In genomic region chr5:146475190-146475801, GRCh38 we compare ENCODE assay signal across 17 cellular contexts. TPM values are rescaled to one million over a fixed set of nuclear protein-coding genes. Genes with fewer than 3 reads are reported as not detected.
DNase-seq lines count a peak whose midpoint lies in the region; ATAC-seq, FAIRE-seq and TF ChIP-seq lines count a peak whose summit lies in the region.
"Had no signal": no experiment of that assay in that cellular context is flagged by ENCODE, and none has a peak within 500 bp of the region (broad histone marks: within the 10 kb centered on the region; RNA-seq: fewer than 3 reads in every experiment).

No MANE protein-coding gene starts in this region.

- H2BK12ac ChIP-seq in H9 (ENCODE audit: insufficient read length, low read depth, low read length) = no peak overlapping the region

- peak; percentile 29; the same call in 1 of the 2 replicates for TF ChIP-seq CTCF in BJ (IDR thresholded peaks at IDR 0.05; ENCODE audit: insufficient read depth, low read depth, low read length)
- peak; percentile 47; the same call in 2 of the 3 replicates for TF ChIP-seq CTCF in H9 (conservative IDR thresholded peaks at IDR 0.05)
- peak; percentile 51 for TF ChIP-seq CTCF in SK-N-SH (IDR thresholded peaks at IDR 0.05)
- TF ChIP-seq CTCF in keratinocyte (optimal IDR thresholded peaks at IDR 0.05 in 1 of 3, IDR thresholded peaks at IDR 0.05 in 1 of 3, conservative IDR thresholded peaks at IDR 0.05 in 1 of 3; ENCODE audit: extremely low read depth in 1 of 3, insufficient read depth in 2 of 3, low read length in 3 of 3) = peak in 2 of 3 experiments; percentile 24 to 40
- no peak for TF ChIP-seq CTCF in body of pancreas (IDR thresholded peaks at IDR 0.05)

- no peak overlapping the region for H2BK20ac ChIP-seq in H9 (ENCODE audit: low read depth, low read length, poor library complexity, severe bottlenecking)

- H4K8ac ChIP-seq in H9 (replicated peaks; ENCODE audit: insufficient read length, low read depth, low read length) = no peak overlapping the region

- no peaks in the 10 kb centered on the region for H3K79me1 ChIP-seq in H9 (ENCODE audit: insufficient read depth, low read depth, low read length, poor library complexity, severe bottlenecking)

- no peaks in the 10 kb centered on the region for H3K9me3 Mint-ChIP-seq in H9
- H3K9me3 Mint-ChIP-seq in natural killer cell treated with Interleukin-12 subunit alpha and Interleukin-12 subunit beta and Interleukin-15 and Interleukin-18, amount 100 ng/mL, for 72 hours = no peaks in the 10 kb centered on the region
- H3K9me3 Mint-ChIP-seq: effector memory CD8-positive, alpha-beta T cell had no signal

- TF ChIP-seq EP300 in SK-N-SH (IDR thresholded peaks at IDR 0.05; ENCODE audit: borderline replicate concordance in 1 of 2, low read depth in 1 of 2, low read length in 1 of 2) = no peak

- H3K27me3 ChIP-seq in BJ (ENCODE audit: control insufficient read depth, insufficient read depth, low read length) = no peaks in the 10 kb centered on the region
- H3K27me3 ChIP-seq in H9 (ENCODE audit: insufficient read depth, low read length) = no peaks in the 10 kb centered on the region
- H3K27me3 ChIP-seq in SK-N-SH (ENCODE audit: insufficient read depth) = no peaks in the 10 kb centered on the region
- H3K27me3 ChIP-seq in keratinocyte (ENCODE audit: control insufficient read depth, extremely low read depth, insufficient read depth, low read length) = no peaks in the 10 kb centered on the region
- H3K27me3 ChIP-seq in body of pancreas = no peaks in the 10 kb centered on the region
- H3K27me3 ChIP-seq: hepatocyte had no signal

- H3K14ac ChIP-seq in H9 (ENCODE audit: insufficient read depth, low read length) = no peak overlapping the region

- H3K9me2 ChIP-seq in SK-N-SH = no peaks in the 10 kb centered on the region; the same call in 1 of the 2 replicates

- H3K9ac ChIP-seq in H9 (ENCODE audit: extremely low read depth, insufficient read length, low read length) = no peak overlapping the region
- H3K9ac ChIP-seq in SK-N-SH = no peak overlapping the region
- no peak overlapping the region for H3K9ac ChIP-seq in keratinocyte (ENCODE audit: control insufficient read depth, extremely low read depth, insufficient read depth, low read length)

- H3K4me3 ChIP-seq in BJ (ENCODE audit: low read depth, low read length) (no peak overlapping the region), SK-N-SH (ENCODE audit: low read depth in 2 of 2, low read length in 1 of 2) (no peak overlapping the region), keratinocyte (ENCODE audit: control insufficient read depth in 2 of 3, extremely low read depth in 1 of 3, insufficient read depth in 2 of 3, low read depth in 1 of 3, low read length in 3 of 3) (no peak overlapping the region), body of pancreas (no peak overlapping the region)
- H3K4me3 ChIP-seq: hepatocyte, lower lobe of right lung had no signal

- H3K27me3 Mint-ChIP-seq in H9 (ENCODE audit: low read depth) = no peaks in the 10 kb centered on the region
- no peaks in the 10 kb centered on the region for H3K27me3 Mint-ChIP-seq in natural killer cell treated with Interleukin-12 subunit alpha and Interleukin-12 subunit beta and Interleukin-15 and Interleukin-18, amount 100 ng/mL, for 72 hours
- H3K27me3 Mint-ChIP-seq: effector memory CD8-positive, alpha-beta T cell had no signal

- H3K9me3 ChIP-seq in H9 (ENCODE audit: control insufficient read depth, low read depth, low read length) = no peaks in the 10 kb centered on the region
- no peaks in the 10 kb centered on the region for H3K9me3 ChIP-seq in SK-N-SH
- H3K9me3 ChIP-seq in keratinocyte (ENCODE audit: control insufficient read depth, low read depth, low read length) = no peaks in the 10 kb centered on the region
- H3K9me3 ChIP-seq in body of pancreas = no peaks in the 10 kb centered on the region
- H3K9me3 ChIP-seq: lower lobe of right lung had no signal

- POLR2A ChIA-PET in BJ (lab: Charles Lee) = no interaction called here
- POLR2A ChIA-PET in SK-N-SH (lab: Yijun Ruan, JAX) = interaction anchor here (1.1 kb wide), 1 partner anchor 29 kb away, joined by 3 read pairs; the partner anchor contains the start of gene TCERG1

- no peak overlapping the region for H3K56ac ChIP-seq in H9 (ENCODE audit: insufficient read length, low read depth, low read length)

- no peaks in the 10 kb centered on the region for H3K4me1 Mint-ChIP-seq in H9
- H3K4me1 Mint-ChIP-seq in natural killer cell treated with Interleukin-12 subunit alpha and Interleukin-12 subunit beta and Interleukin-15 and Interleukin-18, amount 100 ng/mL, for 72 hours (ENCODE audit: low read depth in 2 of 2) = peaks cover 4% of the 10 kb centered on the region in 2 donors

- intact Hi-C loops in body of pancreas (cut with DNase I) = no loop called here

- no peak for TF ChIP-seq POLR2A in body of pancreas (IDR thresholded peaks at IDR 0.05)

- H3K4me2 ChIP-seq in H9 (ENCODE audit: insufficient read depth, insufficient read length, low read length) (no peak overlapping the region), SK-N-SH (no peak overlapping the region), keratinocyte (ENCODE audit: control insufficient read depth, extremely low read depth, insufficient read depth, low read depth, low read length) (no peak overlapping the region)
- H3K4me2 ChIP-seq: hepatocyte had no signal

- no peaks in the 10 kb centered on the region for H3K9me1 ChIP-seq in keratinocyte (ENCODE audit: control insufficient read depth, extremely low read depth, insufficient read depth, low read length)

- TF ChIP-seq RAD21 in SK-N-SH (IDR thresholded peaks at IDR 0.05; ENCODE audit: low read length) = no peak

- H4K5ac ChIP-seq in H9 (ENCODE audit: insufficient read length, low read depth, low read length) = no peak overlapping the region

- ATAC-seq in body of pancreas = no peak
- no peak for ATAC-seq in natural killer cell treated with Interleukin-12 subunit alpha and Interleukin-12 subunit beta and Interleukin-15 and Interleukin-18, amount 100 ng/mL, for 72 hours
- ATAC-seq: effector memory CD8-positive, alpha-beta T cell; lower lobe of right lung had no signal

- no peak overlapping the region for H2BK5ac ChIP-seq in H9 (ENCODE audit: insufficient read length, low read length)

- WGBS in H9 (ENCODE audit: extremely low coverage, insufficient read length, low lambda C conversion rate) = no CpG with 5 or more reads among the region's 4 CpGs
- 70% methylated on average over 4 of the region's 4 CpGs for WGBS in SK-N-SH (ENCODE audit: low lambda C conversion rate)
- 50 to 52% methylated on average over 4 of the region's 4 CpGs for WGBS in body of pancreas, 2 donors

- H3K27ac ChIP-seq in H9 (ENCODE audit: insufficient read length, low read depth, low read length) (no peak overlapping the region), SK-N-SH (ENCODE audit: low read depth in 2 of 2, low read length in 1 of 2) (peak overlapping the region in 1 of 2 experiments; percentile 28; a peak in 1 of 4 replicates), keratinocyte (ENCODE audit: control insufficient read depth, insufficient read depth, low read length) (no peak overlapping the region), body of pancreas (no peak overlapping the region)
- H3K27ac ChIP-seq: hepatocyte, lower lobe of right lung had no signal

- no peak overlapping the region for H2BK120ac ChIP-seq in H9 (ENCODE audit: low read depth, low read length, poor library complexity, severe bottlenecking)

- CTCF ChIA-PET in BJ (lab: Yijun Ruan, JAX) (interaction anchor here (1.6 kb wide), 1 partner anchor 12 kb away, joined by 6 read pairs; no protein-coding TSS in a partner anchor), SK-N-SH (lab: Yijun Ruan, JAX) (interaction anchor here (1.0 to 1.1 kb wide), 3 partner anchors 9 to 66 kb away, joined by 3 to 4 read pairs (median 3); no protein-coding TSS in a partner anchor)

- no peak overlapping the region for H3T11ph ChIP-seq in H9 (ENCODE audit: low read length)

- H4K20me1 ChIP-seq in H9 (ENCODE audit: control insufficient read depth, insufficient read depth, insufficient read length) = no peaks in the 10 kb centered on the region
- H4K20me1 ChIP-seq in SK-N-SH (ENCODE audit: insufficient read depth) = no peaks in the 10 kb centered on the region
- no peaks in the 10 kb centered on the region for H4K20me1 ChIP-seq in keratinocyte (ENCODE audit: control insufficient read depth, extremely low read depth, insufficient read depth, low read length)

- no peak overlapping the region for H3K23ac ChIP-seq in H9 (ENCODE audit: insufficient read length, low read depth, low read length)

- H3K36me3 ChIP-seq in BJ (ENCODE audit: control insufficient read depth, insufficient read depth, low read length) = peaks cover 11% of the 10 kb centered on the region
- peaks cover 75 to 92% of the 10 kb centered on the region in 2 experiments for H3K36me3 ChIP-seq in SK-N-SH (replicated peaks in 1 of 2; ENCODE audit: control insufficient read depth in 1 of 2, insufficient read depth in 2 of 2, low read length in 1 of 2)
- H3K36me3 ChIP-seq in keratinocyte (ENCODE audit: control insufficient read depth in 2 of 2, extremely low read depth in 1 of 2, insufficient read depth in 2 of 2, low read length in 2 of 2) = peaks cover 16 to 18% of the 10 kb centered on the region in 2 experiments
- peaks cover 14 to 34% of the 10 kb centered on the region in 2 donors for H3K36me3 ChIP-seq in body of pancreas (replicated peaks in 1 of 2; ENCODE audit: insufficient read depth in 1 of 2, low read depth in 2 of 2)

- H4K91ac ChIP-seq in H9 (ENCODE audit: insufficient read length, low read depth, low read length) = no peak overlapping the region

- no peaks in the 10 kb centered on the region for H3K23me2 ChIP-seq in H9 (ENCODE audit: insufficient read length, low read depth, low read length, poor library complexity, severe bottlenecking)

- no peak overlapping the region for H3K4me3 Mint-ChIP-seq in H9
- no peak overlapping the region for H3K4me3 Mint-ChIP-seq in natural killer cell treated with Interleukin-12 subunit alpha and Interleukin-12 subunit beta and Interleukin-15 and Interleukin-18, amount 100 ng/mL, for 72 hours
- H3K4me3 Mint-ChIP-seq: effector memory CD8-positive, alpha-beta T cell had no signal

- no peak overlapping the region for H3K27ac Mint-ChIP-seq in H9
- H3K27ac Mint-ChIP-seq in natural killer cell treated with Interleukin-12 subunit alpha and Interleukin-12 subunit beta and Interleukin-15 and Interleukin-18, amount 100 ng/mL, for 72 hours = no peak overlapping the region
- H3K27ac Mint-ChIP-seq: effector memory CD8-positive, alpha-beta T cell had no signal

- dilution Hi-C loops in keratinocyte (cut with MboI; ENCODE audit: extremely low pct_ligation_motif_present, low sequenced_read_pairs) = no loop called here

- H3K4ac ChIP-seq in H9 (ENCODE audit: low read depth, low read length) = no peak overlapping the region

- H2BK15ac ChIP-seq in H9 (ENCODE audit: low read depth, low read length) = no peak overlapping the region

- H2AK5ac ChIP-seq in H9 (ENCODE audit: insufficient read length, low read length) = no peak overlapping the region

- FAIRE-seq in keratinocyte (lab: Jason Lieb, UNC) = no peak
- FAIRE-seq: GM18507 had no signal

- H2AFZ ChIP-seq in H9 (ENCODE audit: low read length) (no peak overlapping the region), SK-N-SH (ENCODE audit: low read depth) (no peak overlapping the region), keratinocyte (ENCODE audit: control insufficient read depth, low read length) (no peak overlapping the region)
- H2AFZ ChIP-seq: hepatocyte had no signal

- H3K4me1 ChIP-seq in H9 (ENCODE audit: insufficient read depth, low read length) (no peaks in the 10 kb centered on the region), SK-N-SH (ENCODE audit: control insufficient read depth in 1 of 2, insufficient read depth in 2 of 2, low read depth in 1 of 2, low read length in 1 of 2) (no peaks in the 10 kb centered on the region; a peak in 1 of 4 replicates), keratinocyte (ENCODE audit: control insufficient read depth, extremely low read depth, insufficient read depth, low read length) (no peaks in the 10 kb centered on the region), body of pancreas (no peaks in the 10 kb centered on the region)
- H3K4me1 ChIP-seq: lower lobe of right lung had no signal

- no peak overlapping the region for H3K18ac ChIP-seq in H9 (ENCODE audit: insufficient read length, low read depth, low read length)

- peaks cover 29 to 71% (median 69%) of the 10 kb centered on the region in 3 experiments; a peak in 6 of 7 replicates for H3K36me3 Mint-ChIP-seq in H9 (ENCODE audit: insufficient read depth in 1 of 3, low read depth in 3 of 3)
- peaks cover 46% of the 10 kb centered on the region for H3K36me3 Mint-ChIP-seq in natural killer cell treated with Interleukin-12 subunit alpha and Interleukin-12 subunit beta and Interleukin-15 and Interleukin-18, amount 100 ng/mL, for 72 hours

- H3F3A ChIP-seq in SK-N-SH (replicated peaks; ENCODE audit: insufficient read depth) = peaks cover 10% of the 10 kb centered on the region

- H3K79me2 ChIP-seq in H9 (ENCODE audit: insufficient read depth, low read length) = no peaks in the 10 kb centered on the region
- peaks cover 34% of the 10 kb centered on the region for H3K79me2 ChIP-seq in SK-N-SH (ENCODE audit: insufficient read depth)
- peaks cover 7% of the 10 kb centered on the region for H3K79me2 ChIP-seq in keratinocyte (ENCODE audit: control insufficient read depth, insufficient read depth, low read length)

- DNase-seq in BJ (ENCODE audit: low read depth) = no peak
- no peak for DNase-seq in H9
- no peak for DNase-seq in SK-N-SH
- no peak for DNase-seq in keratinocyte (ENCODE audit: low read depth, low spot score)
- no peak for DNase-seq in germinal center (ENCODE audit: low spot score)
- no peak for DNase-seq in NCI-H774 (lab: John Stamatoyannopoulos, UW)
- DNase-seq in body of pancreas = no peak
- no peak for DNase-seq in natural killer cell treated with Interleukin-12 subunit alpha and Interleukin-12 subunit beta and Interleukin-15 and Interleukin-18, amount 100 ng/mL, for 72 hours (ENCODE audit: low spot score)
- DNase-seq: activated CD8-positive, alpha-beta memory T cell treated with anti-CD3 and anti-CD28 coated beads, Interleukin-2, amount 50 U/mL, for 4 hours; effector memory CD8-positive, alpha-beta T cell; lower lobe of right lung; NCI-H446; Right ventricle myocardium superior had no signal

RNA-seq across cellular contexts. Expression of gene TCERG1, which starts 28.2 kb away (rescaled TPM):
- polyA plus RNA-seq in BJ (2011; rRNA removed) (34.9 and 35.9 TPM in 2 replicates), SK-N-SH (2012; rRNA removed) (38.5 and 47.3 TPM in 2 replicates), keratinocyte (48.2 to 71.6 TPM (median 51.8 TPM) in 3 replicates)
- 48.3 and 73.4 TPM in 2 replicates for polyA minus RNA-seq in BJ (2011; rRNA and poly(A)+ RNA removed)
- total RNA-seq in H9 (2021) (112 and 115 TPM in 2 replicates), body of pancreas (100 to 1,000 TPM in 1 of 2 donors, 10 to 100 TPM in 1; 41.5 to 147 TPM)
- 21.6 and 26.7 TPM in 2 replicates for polyA plus RNA-seq in SK-N-SH (2012; cell fraction: cytosol; rRNA removed)
- 72.8 and 132 TPM in 2 replicates for polyA plus RNA-seq in SK-N-SH (2012; cell fraction: nucleus; rRNA removed)
- 218 TPM for polyA plus RNA-seq in keratinocyte (2011; ENCODE audit: low read depth)
- 24.1 and 37.7 TPM in 2 replicates for polyA plus RNA-seq in keratinocyte (2011; cell fraction: cytosol; rRNA removed)
- polyA plus RNA-seq in keratinocyte (2011; cell fraction: nucleus; rRNA removed) = 115 and 129 TPM in 2 replicates
- 35.2 and 35.7 TPM in 2 replicates for polyA plus RNA-seq in keratinocyte (2012; ENCODE audit: low replicate concordance)
- polyA minus RNA-seq in keratinocyte = 74.3 to 163 TPM (median 117 TPM) in 3 replicates
- 21.9 TPM for polyA minus RNA-seq in keratinocyte (2011; cell fraction: cytosol; rRNA and poly(A)+ RNA removed)
- polyA minus RNA-seq in keratinocyte (2011; cell fraction: nucleus; rRNA and poly(A)+ RNA removed) = 63.9 and 104 TPM in 2 replicates
- total RNA-seq in natural killer cell treated with Interleukin-12 subunit alpha and Interleukin-12 subunit beta and Interleukin-15 and Interleukin-18, amount 100 ng/mL, for 72 hours = 100 to 1,000 TPM in 1 of 2 donors, 10 to 100 TPM in 1; 82.3 to 133 TPM

RNA-seq across cellular contexts. Expression of gene GPR151, which starts 40.7 kb away (rescaled TPM):
- polyA plus RNA-seq in BJ (2011; rRNA removed) (not detected in 2 replicates), SK-N-SH (2012; rRNA removed) (not detected in 2 replicates), keratinocyte (not detected in 3 replicates)
- not detected in 2 replicates for polyA minus RNA-seq in BJ (2011; rRNA and poly(A)+ RNA removed)
- total RNA-seq in H9 (2021) (not detected in 2 replicates), body of pancreas (not detected)
- not detected in 2 replicates for polyA plus RNA-seq in SK-N-SH (2012; cell fraction: cytosol; rRNA removed)
- polyA plus RNA-seq in SK-N-SH (2012; cell fraction: nucleus; rRNA removed) = not detected in 2 replicates
- polyA plus RNA-seq in keratinocyte (2011; ENCODE audit: low read depth) = not detected
- not detected in 2 replicates for polyA plus RNA-seq in keratinocyte (2011; cell fraction: cytosol; rRNA removed)
- polyA plus RNA-seq in keratinocyte (2011; cell fraction: nucleus; rRNA removed) = not detected in 2 replicates
- not detected in 2 replicates for polyA plus RNA-seq in keratinocyte (2012; ENCODE audit: low replicate concordance)
- polyA minus RNA-seq in keratinocyte = 0.23 TPM in 1 of 3 replicates, not detected in the others
- not detected for polyA minus RNA-seq in keratinocyte (2011; cell fraction: cytosol; rRNA and poly(A)+ RNA removed)
- polyA minus RNA-seq in keratinocyte (2011; cell fraction: nucleus; rRNA and poly(A)+ RNA removed) = not detected in 2 replicates
- not detected for total RNA-seq in natural killer cell treated with Interleukin-12 subunit alpha and Interleukin-12 subunit beta and Interleukin-15 and Interleukin-18, amount 100 ng/mL, for 72 hours
- total RNA-seq: lower lobe of right lung, omental fat pad, Right ventricle myocardium superior had no signal
- polyA plus RNA-seq: adipose tissue, hepatocyte had no signal

Comparison
In these comparisons a context has a peak if more than half of its experiments do, and no peak if none do; other contexts are left out.
1. CTCF ChIP-seq: peak in BJ (single experiment), H9 (single experiment), SK-N-SH (single experiment) and keratinocyte (2 of 3); none in body of pancreas (0 of 7).